In the genomic region with DNA sequence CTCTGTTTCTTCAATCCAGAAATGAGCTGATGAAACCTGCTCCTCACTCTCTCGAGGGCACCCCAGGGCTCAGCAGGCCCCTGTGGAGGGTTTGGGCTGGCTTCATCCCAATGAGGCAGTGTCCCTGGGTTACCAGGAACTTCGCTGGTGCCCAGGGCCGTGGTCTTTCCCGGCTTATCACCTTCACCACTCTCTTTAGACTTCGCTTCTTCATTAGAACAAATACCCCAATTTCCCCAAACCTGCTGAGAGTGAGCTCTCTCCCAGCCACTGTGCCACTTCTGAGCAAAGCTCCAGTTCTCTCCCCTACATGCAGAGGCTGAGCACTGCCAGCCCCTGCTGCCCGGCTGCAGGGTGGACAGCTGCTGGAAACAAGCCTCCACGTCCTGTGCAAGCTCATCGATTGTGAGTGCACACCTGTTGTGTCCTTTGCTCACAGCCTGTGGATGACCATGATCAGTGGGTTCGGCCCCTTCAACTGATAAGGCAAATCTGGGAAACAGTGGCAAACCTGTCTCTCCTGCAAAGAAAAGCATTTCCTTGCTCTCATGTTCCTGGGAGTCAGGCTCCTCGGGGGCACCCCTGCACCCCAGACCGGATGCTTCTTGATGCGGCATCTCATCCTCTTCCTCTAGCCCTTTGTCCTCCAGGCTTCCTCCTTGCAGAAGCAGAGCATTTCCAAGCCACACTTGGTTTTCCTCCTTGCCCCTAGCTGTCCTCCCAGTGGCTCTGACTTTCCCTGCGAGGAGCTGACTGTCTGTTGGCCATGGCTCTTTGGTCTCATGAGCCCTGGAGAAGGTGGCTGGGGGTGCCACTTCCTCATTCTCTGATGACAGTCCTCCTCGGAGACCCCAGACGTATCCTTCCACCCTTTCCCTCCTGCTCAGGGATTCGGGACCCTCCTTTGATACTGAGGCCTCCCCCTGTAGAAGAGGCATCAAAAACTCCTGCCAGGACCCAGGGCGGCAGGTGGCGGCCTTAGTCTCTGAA, we compare ENCODE assay signal across 20 cellular contexts. TPM values are rescaled to one million over a fixed set of nuclear protein-coding genes. Genes with fewer than 3 reads are reported as not detected.
"Had no signal": no experiment of that assay in that cellular context is flagged by ENCODE, and none has a peak within 500 bp of the region (broad histone marks: within the 10 kb centered on the region; RNA-seq: fewer than 3 reads in every experiment).

No MANE protein-coding gene starts in this region.

- H3K4me1 ChIP-seq: adrenal gland, breast epithelium, colonic mucosa, heart left ventricle, spleen, thyroid gland had no signal

- H3K9me3 ChIP-seq: breast epithelium, colonic mucosa, thyroid gland had no signal

- H3K27me3 ChIP-seq: adrenal gland, colonic mucosa, thyroid gland had no signal

- H3K27ac Mint-ChIP-seq: activated CD4-positive, alpha-beta memory T cell treated with anti-CD3 and anti-CD28 coated beads, Interleukin-2, amount 10 ng/mL, durations not matched to agents 7 days and 5 days; activated naive CD8-positive, alpha-beta T cell; activated T-helper 1 cell treated with anti-CD3 and anti-CD28 coated beads, Interleukin-12 subunit alpha, Interleukin-12 subunit beta, Interleukin-2, Interleukin-4 antibody, amounts not matched to agents 30 ng/mL and 10 ng/mL and 1 ng/mL, durations not matched to agents 14 hours and 24 hours and 36 hours; memory B cell had no signal

- H3K27me3 Mint-ChIP-seq: activated naive CD8-positive, alpha-beta T cell had no signal

- H3K4me1 Mint-ChIP-seq: activated CD4-positive, alpha-beta memory T cell treated with anti-CD3 and anti-CD28 coated beads, Interleukin-2, amount 10 ng/mL, durations not matched to agents 7 days and 5 days; memory B cell had no signal

- H3K36me3 ChIP-seq: adrenal gland, breast epithelium, colonic mucosa, heart left ventricle, spleen, thyroid gland had no signal

- FAIRE-seq: islet of Langerhans had no signal

- H3K4me3 ChIP-seq: adrenal gland, breast epithelium, colonic mucosa, heart left ventricle, spleen, thyroid gland had no signal

- H3K4me3 Mint-ChIP-seq: activated CD4-positive, alpha-beta memory T cell treated with anti-CD3 and anti-CD28 coated beads, Interleukin-2, amount 10 ng/mL, durations not matched to agents 7 days and 5 days; activated naive CD8-positive, alpha-beta T cell; activated T-helper 1 cell treated with anti-CD3 and anti-CD28 coated beads, Interleukin-12 subunit alpha, Interleukin-12 subunit beta, Interleukin-2, Interleukin-4 antibody, amounts not matched to agents 30 ng/mL and 10 ng/mL and 1 ng/mL, durations not matched to agents 14 hours and 24 hours and 36 hours; memory B cell had no signal

- DNase-seq: activated CD4-positive, alpha-beta memory T cell treated with anti-CD3 and anti-CD28 coated beads, Interleukin-2, amount 10 ng/mL, durations not matched to agents 7 days and 5 days; activated CD4-positive, alpha-beta T cell treated with anti-CD3 and anti-CD28 coated beads for 48 hours; activated CD4-positive, CD25-positive, alpha-beta regulatory T cell; adrenal gland; colonic mucosa; heart left ventricle; left cardiac atrium; occipital lobe; spleen; stimulated activated CD4-positive, alpha-beta T cell treated with anti-CD3 and anti-CD28 coated beads, Interleukin-4, amount 100 ng/mL, for 1 hour; stimulated activated naive CD4-positive, alpha-beta T cell treated with Interleukin-2 at 50 U/mL for 16 hours; T-helper 1 cell; T1000; thyroid gland had no signal

- H3K36me3 Mint-ChIP-seq: activated naive CD8-positive, alpha-beta T cell; memory B cell had no signal

- H3K27ac ChIP-seq: adrenal gland, breast epithelium, colonic mucosa, epithelial cell of prostate, heart left ventricle, spleen, thyroid gland had no signal

RNA-seq across cellular contexts. Expression of a gene that starts 28.7 kb away (rescaled TPM):
- polyA plus RNA-seq: heart left ventricle had no signal
